In genomic region chr6:99614430-99615161, GRCh38 we compare ENCODE assay signal across 1 cellular context.
TF ChIP-seq lines count a peak whose summit lies in the region.

No MANE protein-coding gene starts in this region.

TF ChIP-seq in K562, 482 proteins besides CTCF, POLR2A, EP300 and RAD21 (continued from another document):
- TF ChIP-seq STAT6 (CRISPR knock-in tag; IDR thresholded peaks at IDR 0.05), result no peak
